Comparison of ENCODE assay signal across 11 cellular contexts in the genomic region with DNA sequence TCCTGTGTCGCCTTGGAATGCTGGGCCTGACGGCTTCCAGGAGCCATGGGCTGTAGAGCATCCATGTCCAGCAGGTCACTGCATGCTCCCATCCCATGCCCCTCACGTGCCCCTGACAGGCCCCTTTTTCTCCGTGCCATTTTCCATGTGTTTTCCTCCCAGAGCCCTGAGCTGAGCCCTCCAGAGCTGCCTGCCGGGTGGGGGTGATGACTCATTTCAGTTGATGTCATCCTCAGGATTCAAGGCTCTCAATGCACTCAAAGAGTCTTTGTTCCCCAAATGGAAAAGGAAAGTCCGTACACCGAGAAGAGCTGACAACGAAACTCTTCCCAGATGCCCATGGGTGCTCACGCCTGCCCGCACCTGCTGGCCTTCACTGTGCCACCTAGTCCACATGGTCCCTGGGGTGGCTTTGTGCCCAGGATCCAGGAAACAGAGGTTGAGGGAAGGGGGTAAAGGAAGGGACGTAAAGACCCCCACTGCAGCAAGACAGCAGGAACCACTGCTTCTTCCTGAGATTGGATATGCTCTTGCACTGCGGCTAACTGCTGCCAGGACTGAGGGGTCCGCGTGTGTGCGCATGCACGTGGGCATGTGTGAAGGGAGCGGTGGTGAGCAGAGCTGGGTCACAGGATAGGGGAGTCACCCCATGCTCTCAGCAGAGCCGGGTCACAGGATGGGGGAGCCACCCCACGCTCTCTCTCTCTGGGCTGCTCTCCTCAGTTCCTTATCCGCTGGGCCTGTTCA. TPM values are rescaled to one million over a fixed set of nuclear protein-coding genes. Genes with fewer than 3 reads are reported as not detected.
DNase-seq lines count a peak whose midpoint lies in the region; ATAC-seq and TF ChIP-seq lines count a peak whose summit lies in the region.
"Had no signal": no experiment of that assay in that cellular context is flagged by ENCODE, and none has a peak within 500 bp of the region (broad histone marks: within the 10 kb centered on the region; RNA-seq: fewer than 3 reads in every experiment).

No MANE protein-coding gene starts in this region.

- H2BK12ac ChIP-seq in mesenchymal stem cell (ENCODE audit: low read length in 2 of 2) = peak overlapping the region; percentile 71 to 91

- peak overlapping the region; percentile 54 for H4K8ac ChIP-seq in mesenchymal stem cell (ENCODE audit: low read length)

- WGBS in mesenchymal stem cell = 64% methylated on average over 20 of the region's 20 CpGs

- no peak overlapping the region for H2AFZ ChIP-seq in mesenchymal stem cell (ENCODE audit: low read depth, low read length)

- TF ChIP-seq CTCF in NB4 (IDR thresholded peaks at IDR 0.05; ENCODE audit: low read depth, low read length) = no peak

- H2BK5ac ChIP-seq in mesenchymal stem cell (ENCODE audit: low read depth, low read length, poor library complexity, severe bottlenecking) = no peak overlapping the region

- peak overlapping the region; percentile 45 for H2BK120ac ChIP-seq in mesenchymal stem cell (ENCODE audit: low read depth, low read length)

- peak overlapping the region in 1 of 2 experiments; percentile 81 for H3K14ac ChIP-seq in mesenchymal stem cell (ENCODE audit: low read length in 2 of 2)

- H3K9ac ChIP-seq in duodenal mucosa (ENCODE audit: low read depth in 1 of 2, low read length in 2 of 2) (peak overlapping the region; percentile 1 to 8), mesenchymal stem cell (ENCODE audit: low read length) (peak overlapping the region; percentile 56)
- H3K9ac ChIP-seq: BLaER1 treated with 17β-estradiol and CSF1 and Interleukin-3, amounts not matched to agents 10 nM and 100 nM had no signal

- H2BK15ac ChIP-seq in mesenchymal stem cell (ENCODE audit: low read depth, poor library complexity, severe bottlenecking) = peak overlapping the region; percentile 78

- TF ChIP-seq POLR2A in NB4 (IDR thresholded peaks at IDR 0.05; ENCODE audit: extremely low read depth, insufficient read length) = no peak

- H3K27ac ChIP-seq in duodenal mucosa (ENCODE audit: low read depth, low read length) (no peak overlapping the region), mesenchymal stem cell (ENCODE audit: low read length, poor library complexity, severe bottlenecking) (no peak overlapping the region)
- H3K27ac ChIP-seq: BLaER1 treated with 17β-estradiol and CSF1 and Interleukin-3, amounts not matched to agents 10 nM and 100 nM had no signal

- H3K23ac ChIP-seq in mesenchymal stem cell (ENCODE audit: low read length in 2 of 2) = no peak overlapping the region

- ATAC-seq in GM21528 (IDR thresholded peaks at IDR 0.05; ENCODE audit: low FRiP score, unreplicated experiment) = no peak

- peak overlapping the region; percentile 84 for H2AK5ac ChIP-seq in mesenchymal stem cell (ENCODE audit: low read length, severe bottlenecking)

- H3K4me1 ChIP-seq in duodenal mucosa (ENCODE audit: control insufficient read depth in 1 of 2, insufficient read depth in 2 of 2, low read length in 2 of 2) (peaks cover 0 to 13% of the 10 kb centered on the region in 2 donors), mesenchymal stem cell (ENCODE audit: control insufficient read depth, insufficient read depth, low read depth, low read length) (peaks cover 22% of the 10 kb centered on the region)

- H3K4me3 ChIP-seq in NB4 (ENCODE audit: low read depth, low read length) (no peak overlapping the region), duodenal mucosa (ENCODE audit: low read depth in 1 of 2, low read length in 2 of 2) (no peak overlapping the region), mesenchymal stem cell (ENCODE audit: insufficient read depth in 1 of 2, low read depth in 1 of 2, low read length in 2 of 2) (peak overlapping the region in 1 of 2 experiments; percentile 60)
- H3K4me3 ChIP-seq: BLaER1 treated with 17β-estradiol and CSF1 and Interleukin-3, amounts not matched to agents 10 nM and 100 nM had no signal

- H3K36me3 ChIP-seq in duodenal mucosa (ENCODE audit: control insufficient read depth in 1 of 2, insufficient read depth in 2 of 2, low read length in 2 of 2) (no peaks in the 10 kb centered on the region), mesenchymal stem cell (ENCODE audit: control insufficient read depth in 1 of 2, insufficient read depth in 2 of 2, low read depth in 1 of 2, low read length in 2 of 2) (no peaks in the 10 kb centered on the region)
- H3K36me3 ChIP-seq: BLaER1 treated with 17β-estradiol and CSF1 and Interleukin-3, amounts not matched to agents 10 nM and 100 nM had no signal

- H3K27me3 ChIP-seq in duodenal mucosa (ENCODE audit: control insufficient read depth in 1 of 2, insufficient read depth in 2 of 2, low read length in 2 of 2) (peaks cover 6 to 7% of the 10 kb centered on the region in 2 donors), mesenchymal stem cell (ENCODE audit: control insufficient read depth in 1 of 2, insufficient read depth in 1 of 2, low read length in 2 of 2) (peaks cover 7 to 64% of the 10 kb centered on the region in 2 experiments)

- DNase-seq in AG08396 (ENCODE audit: low spot score) = peak; percentile 83
- peak; percentile 18 for DNase-seq in NB4 (ENCODE audit: low read depth)
- peak; percentile 86 for DNase-seq in mesenchymal stem cell
- no peak for DNase-seq in SKM-1 treated with dmso at 0.1 percent for 144 hours (lab: John Stamatoyannopoulos, UW; ENCODE audit: unreplicated experiment)
- DNase-seq in stimulated activated CD4-positive, alpha-beta T cell treated with anti-CD3 and anti-CD28 coated beads, Interleukin-4, amount 100 ng/mL, for 24 hours = no peak
- DNase-seq in NOMO-1 (lab: John Stamatoyannopoulos, UW; ENCODE audit: unreplicated experiment in 2 of 2) = no peak
- DNase-seq: KBM-7, T-helper 2 cell had no signal

- H3K18ac ChIP-seq in mesenchymal stem cell (ENCODE audit: low read depth in 1 of 2, low read length in 2 of 2) = peak overlapping the region; percentile 40 to 85

- H3K4ac ChIP-seq in mesenchymal stem cell (ENCODE audit: low read depth in 1 of 2, low read length in 2 of 2) = no peak overlapping the region

- H4K91ac ChIP-seq in mesenchymal stem cell (ENCODE audit: low read length) = no peak overlapping the region

- no peaks in the 10 kb centered on the region for H3K79me1 ChIP-seq in mesenchymal stem cell (replicated peaks; ENCODE audit: low read length, poor library complexity, severe bottlenecking)

- H3K9me3 ChIP-seq in duodenal mucosa (ENCODE audit: control insufficient read depth in 1 of 2, low read length in 2 of 2) (no peaks in the 10 kb centered on the region), mesenchymal stem cell (ENCODE audit: control insufficient read depth, low read length) (no peaks in the 10 kb centered on the region)
- H3K9me3 ChIP-seq: BLaER1 treated with 17β-estradiol and CSF1 and Interleukin-3, amounts not matched to agents 10 nM and 100 nM had no signal

- H3K4me2 ChIP-seq in mesenchymal stem cell (ENCODE audit: low read length, poor library complexity, severe bottlenecking) = no peak overlapping the region

RNA-seq across cellular contexts. Expression of a gene that starts 27.6 kb away (rescaled TPM):
- polyA plus RNA-seq in mesenchymal stem cell (2013, experiment 1 of 2) = 4.3 TPM
- polyA plus RNA-seq in mesenchymal stem cell (2013, experiment 2 of 2) = 4.2 TPM

Comparison
In these comparisons a context has a peak if more than half of its experiments do, and no peak if none do; other contexts are left out.
1. DNase-seq: peak in AG08396 (single experiment), NB4 (single experiment) and mesenchymal stem cell (single experiment); none in SKM-1 treated with dmso at 0.1 percent for 144 hours (single experiment), stimulated activated CD4-positive, alpha-beta T cell treated with anti-CD3 and anti-CD28 coated beads, Interleukin-4, amount 100 ng/mL, for 24 hours (single experiment) and NOMO-1 (0 of 2).